Comparison of ENCODE assay signal across 1 cellular context in genomic region chr14:91283666-91284065, GRCh38.
TF ChIP-seq lines count a peak whose summit lies in the region.

No MANE protein-coding gene starts in this region.

TF ChIP-seq in SK-N-SH, 30 proteins besides CTCF, POLR2A, EP300 and RAD21 (continued from another document):
- TF ChIP-seq REST (IDR thresholded peaks at IDR 0.05; ENCODE audit: low read depth, low read length) = no peak
- no peak for TF ChIP-seq SIN3A (IDR thresholded peaks at IDR 0.05; ENCODE audit: borderline replicate concordance, low read depth, low read length)
- TF ChIP-seq SMC3 (IDR thresholded peaks at IDR 0.05; ENCODE audit: low read depth, low read length) = no peak
